In the genomic region with DNA sequence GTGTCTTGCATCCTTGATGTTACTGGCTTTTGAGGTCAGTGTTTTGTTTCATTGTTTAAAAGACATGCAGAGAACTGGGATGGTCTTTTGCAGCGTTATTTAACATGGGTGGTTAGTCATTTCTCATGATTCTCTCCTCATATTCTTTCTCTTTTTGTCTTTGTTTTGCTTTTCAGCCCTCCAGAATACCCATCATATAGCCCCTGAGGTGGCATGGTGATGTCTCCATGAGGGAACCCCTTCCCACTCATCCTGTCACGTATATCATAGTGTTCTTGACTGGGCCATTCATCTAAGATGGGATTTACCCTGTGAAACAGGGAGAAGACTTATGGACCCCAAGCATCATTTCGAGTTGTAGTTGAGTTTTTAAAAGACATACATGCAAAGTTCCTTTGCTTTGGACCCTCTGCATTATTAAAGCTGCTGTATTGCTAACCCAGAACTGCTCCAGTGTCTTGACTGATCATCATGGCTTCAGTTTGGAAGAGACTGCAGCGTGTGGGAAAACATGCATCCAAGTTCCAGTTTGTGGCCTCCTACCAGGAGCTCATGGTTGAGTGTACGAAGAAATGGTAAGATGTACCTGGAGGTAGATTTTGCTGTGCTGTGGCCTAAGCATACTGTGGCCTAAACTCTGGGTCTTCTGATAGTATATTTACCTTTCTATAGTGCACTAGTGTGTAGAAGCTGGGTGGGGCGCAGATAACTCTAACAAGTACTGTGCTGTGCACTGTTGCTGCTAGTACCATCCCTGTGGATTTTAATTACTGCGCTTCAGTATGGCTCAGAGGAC, we compare ENCODE assay signal across 8 cellular contexts. TPM values are rescaled to one million over a fixed set of nuclear protein-coding genes. Genes with fewer than 3 reads are reported as not detected.
A peak's percentile ranks its signal among the peaks of the same experiment; 100 is the strongest.
DNase-seq lines count a peak whose midpoint lies in the region; ATAC-seq and TF ChIP-seq lines count a peak whose summit lies in the region.

No MANE protein-coding gene starts in this region.

- no peak overlapping the region for H2AFZ ChIP-seq in mesenchymal stem cell (ENCODE audit: low read depth, low read length)

- no peak overlapping the region for H2AK5ac ChIP-seq in mesenchymal stem cell (ENCODE audit: low read length, severe bottlenecking)

- no TSS peak for BruUV-seq in A673 (replicated peaks; lab: Mats Ljungman, UMichigan)

- POLR2A ChIA-PET in A673 (lab: Charles Lee; ENCODE audit: low non-redundant PET), result no interaction called here

- H3K27ac ChIP-seq in A673 (ENCODE audit: low read depth, low read length, poor library complexity, severe bottlenecking), result no peak overlapping the region
- no peak overlapping the region for H3K27ac ChIP-seq in mesenchymal stem cell (ENCODE audit: low read length, poor library complexity, severe bottlenecking)

- no peaks in the 10 kb centered on the region for H3K9me3 ChIP-seq in A673 (ENCODE audit: low read depth, low read length, poor library complexity, severe bottlenecking)
- peaks cover 17% of the 10 kb centered on the region for H3K9me3 ChIP-seq in mesenchymal stem cell (ENCODE audit: control insufficient read depth, low read length)

- H3K9ac ChIP-seq in mesenchymal stem cell (ENCODE audit: low read length), result peak overlapping the region; percentile 96

- TF ChIP-seq CTCF in A673 (conservative IDR thresholded peaks at IDR 0.05; ENCODE audit: low read depth, low read length) (no peak), HFF-Myc (IDR thresholded peaks at IDR 0.05; ENCODE audit: low read depth, low read length, missing control alignments) (no peak)

- H2BK15ac ChIP-seq in mesenchymal stem cell (ENCODE audit: low read depth, poor library complexity, severe bottlenecking), result no peak overlapping the region

- H2BK120ac ChIP-seq in mesenchymal stem cell (ENCODE audit: low read depth, low read length), result no peak overlapping the region

- intact Hi-C loops in A673 (cut with micrococcal nuclease; ENCODE audit: unreplicated experiment), result no loop called here

- H3K4me1 ChIP-seq in A673 (ENCODE audit: insufficient read depth, low read length, poor library complexity, severe bottlenecking) (peaks cover 11% of the 10 kb centered on the region), mesenchymal stem cell (ENCODE audit: control insufficient read depth, insufficient read depth, low read depth, low read length) (peaks cover 4% of the 10 kb centered on the region)

- peaks cover 5% of the 10 kb centered on the region for H3K36me3 ChIP-seq in A673 (ENCODE audit: insufficient read depth, low read length, poor library complexity, severe bottlenecking)
- peaks cover 0 to 47% of the 10 kb centered on the region in 2 experiments for H3K36me3 ChIP-seq in mesenchymal stem cell (ENCODE audit: control insufficient read depth in 1 of 2, insufficient read depth in 2 of 2, low read depth in 1 of 2, low read length in 2 of 2)

- CTCF ChIA-PET in A673 (lab: Charles Lee), result no interaction called here

- ATAC-seq in left lobe of liver (no peak), GM21423 (IDR thresholded peaks at IDR 0.05; ENCODE audit: unreplicated experiment) (no peak)

- WGBS in mesenchymal stem cell, result 68% methylated on average over 6 of the region's 7 CpGs

- H3K4me3 ChIP-seq in A673 (ENCODE audit: low read depth, low read length, poor library complexity, severe bottlenecking) (peak overlapping the region; percentile 69), HFF-Myc (replicated peaks; ENCODE audit: low read depth, low read length) (peak overlapping the region; percentile 83), mesenchymal stem cell (ENCODE audit: insufficient read depth in 1 of 2, low read depth in 1 of 2, low read length in 2 of 2) (peak overlapping the region in 1 of 2 experiments; percentile 95)

- no peak overlapping the region for H3K4ac ChIP-seq in mesenchymal stem cell (ENCODE audit: low read depth in 1 of 2, low read length in 2 of 2)

- peak overlapping the region in 1 of 2 experiments; percentile 31 for H2BK12ac ChIP-seq in mesenchymal stem cell (ENCODE audit: low read length in 2 of 2)

- H4K8ac ChIP-seq in mesenchymal stem cell (ENCODE audit: low read length), result no peak overlapping the region

- H2BK5ac ChIP-seq in mesenchymal stem cell (ENCODE audit: low read depth, low read length, poor library complexity, severe bottlenecking), result no peak overlapping the region

- H3K27me3 ChIP-seq in A673 (replicated peaks; ENCODE audit: insufficient read depth, low read depth, low read length, poor library complexity) (no peaks in the 10 kb centered on the region), mesenchymal stem cell (ENCODE audit: control insufficient read depth in 1 of 2, insufficient read depth in 1 of 2, low read length in 2 of 2) (no peaks in the 10 kb centered on the region)

- H3K14ac ChIP-seq in mesenchymal stem cell (ENCODE audit: low read length in 2 of 2), result no peak overlapping the region

- DNase-seq in A673 (ENCODE audit: low spot score) (no peak), HFF-Myc (ENCODE audit: extremely low read depth, low read depth) (no peak), astrocyte of the hippocampus (ENCODE audit: low read depth, low spot score) (peak; percentile 25), mesenchymal stem cell (peak; percentile 12), left lobe of liver (ENCODE audit: low spot score) (no peak), NCI-H1105 (lab: John Stamatoyannopoulos, UW) (no peak), kidney tubule cell (ENCODE audit: low spot score) (no peak)

- no peak overlapping the region for H3K18ac ChIP-seq in mesenchymal stem cell (ENCODE audit: low read depth in 1 of 2, low read length in 2 of 2)

- no peak overlapping the region for H4K91ac ChIP-seq in mesenchymal stem cell (ENCODE audit: low read length)

- H3K4me2 ChIP-seq in mesenchymal stem cell (ENCODE audit: low read length, poor library complexity, severe bottlenecking), result peak overlapping the region; percentile 87

- peaks cover 11% of the 10 kb centered on the region for H3K79me1 ChIP-seq in mesenchymal stem cell (replicated peaks; ENCODE audit: low read length, poor library complexity, severe bottlenecking)

- no peak overlapping the region for H3K23ac ChIP-seq in mesenchymal stem cell (ENCODE audit: low read length in 2 of 2)

RNA-seq across cellular contexts. Expression of a gene that starts 1.4 kb away (rescaled TPM):
- total RNA-seq in A673 (2021), result 32.1 and 35.0 TPM in 2 replicates
- 26.8 TPM for polyA plus RNA-seq in mesenchymal stem cell (2013, experiment 1 of 2)
- polyA plus RNA-seq in mesenchymal stem cell (2013, experiment 2 of 2), result 26.1 TPM
- 50.0 TPM for total RNA-seq in left lobe of liver

Comparison
In these comparisons a context has a peak if more than half of its experiments do, and no peak if none do; other contexts are left out.
1. DNase-seq: peak in astrocyte of the hippocampus (single experiment) and mesenchymal stem cell (single experiment); none in A673 (single experiment), HFF-Myc (single experiment), left lobe of liver (single experiment), NCI-H1105 (single experiment) and kidney tubule cell (single experiment).